ENCODE assay signal across 8 cellular contexts in genomic region chr6:32940656-32941411, GRCh38. TPM values are rescaled to one million over a fixed set of nuclear protein-coding genes. Genes with fewer than 3 reads are reported as not detected.
DNase-seq lines count a peak whose midpoint lies in the region; ATAC-seq, FAIRE-seq and TF ChIP-seq lines count a peak whose summit lies in the region.

Gene HLA-DMB, minus strand, starts transcription at chr6:32941028. Its CDS starts 221 bp downstream, at chr6:32940807.

- FAIRE-seq in A204.1 (lab: Jason Lieb, UNC) = peak; percentile 92

- CTCF ChIA-PET in WTC11 (lab: Charles Lee) = interaction anchor here (0.7 to 6.1 kb wide), 8 partner anchors 8 to 102 kb away, joined by 3 to 82 read pairs (median 12); partner anchors contain the start of genes HLA-DMA and TAP2

- peak within 1 kb of the TSS; percentile 67 for H3K27ac Mint-ChIP-seq in WTC11

- DNase-seq in GM12865 (ENCODE audit: low read depth) = peak; percentile 93
- peak; percentile 94 for DNase-seq in NAMALWA (ENCODE audit: low spot score)
- DNase-seq in WTC11 (ENCODE audit: low spot score) = peak; percentile 23
- DNase-seq in dermis microvascular lymphatic vessel endothelial cell (ENCODE audit: low read depth in 2 of 2) = peak; percentile 63 to 81
- no peak for DNase-seq in left lobe of liver (ENCODE audit: low spot score)
- peak; percentile 12 for DNase-seq in stimulated activated naive CD4-positive, alpha-beta T cell treated with Interleukin-2 at 50 U/mL for 16 hours (lab: John Stamatoyannopoulos, UW)

- peaks cover 13% of the 10 kb centered on the region for H3K4me1 Mint-ChIP-seq in WTC11

- peak within 1 kb of the TSS; percentile 60 for H3K4me3 Mint-ChIP-seq in WTC11

- H3K36me3 Mint-ChIP-seq in WTC11 = no peaks in the 10 kb centered on the region

- ATAC-seq in HG02571 (IDR thresholded peaks at IDR 0.05; ENCODE audit: unreplicated experiment) (peak; percentile 56), WTC11 (peak; percentile 97), left lobe of liver (peak; percentile 97)

- POLR2A ChIA-PET in WTC11 (lab: Charles Lee) = interaction anchor here (1.1 to 1.7 kb wide), 2 partner anchors 31 to 96 kb away, joined by 3 to 9 read pairs; no protein-coding TSS in a partner anchor

- H3K27me3 Mint-ChIP-seq in WTC11 (ENCODE audit: low read depth) = peaks cover 16% of the 10 kb centered on the region

- peak within 1 kb of the TSS; percentile 96 for H3K4me3 ChIP-seq in GM12865 (ENCODE audit: low read depth, low read length)

- no peaks in the 10 kb centered on the region for H3K9me3 Mint-ChIP-seq in WTC11

- TF ChIP-seq CTCF in GM12865 (IDR thresholded peaks at IDR 0.05; ENCODE audit: insufficient read depth, low read depth, low read length, missing control alignments) = no peak
- no peak for TF ChIP-seq CTCF in WTC11 (IDR thresholded peaks at IDR 0.05)

TF ChIP-seq in WTC11, 78 proteins besides CTCF, POLR2A, EP300 and RAD21:
- TF ChIP-seq CREM (CRISPR knock-in tag; IDR thresholded peaks at IDR 0.05) (peak; percentile 24; the same call in 1 of the 2 replicates), GABPB1 (CRISPR knock-in tag; IDR thresholded peaks at IDR 0.05) (no peak), NFYB (CRISPR knock-in tag; conservative IDR thresholded peaks at IDR 0.05; ENCODE audit: low read depth) (peak; percentile 32; the same call in 1 of the 2 replicates)

RNA-seq across cellular contexts. Expression of gene HLA-DMB, which starts in this region (rescaled TPM):
- total RNA-seq in WTC11 (2021) (1.1 to 2.7 TPM (median 2.3 TPM) in 3 replicates), dermis microvascular lymphatic vessel endothelial cell (0.25 and 0.51 TPM in 2 replicates), left lobe of liver (2.6 TPM)

Comparison
In these comparisons a context has a peak if more than half of its experiments do, and no peak if none do; other contexts are left out.
1. Peak in DNase-seq in dermis microvascular lymphatic vessel endothelial cell; RNA of the gene not detected or under 1 TPM.